1 cellular context compared by ENCODE assay signal in the genomic region with DNA sequence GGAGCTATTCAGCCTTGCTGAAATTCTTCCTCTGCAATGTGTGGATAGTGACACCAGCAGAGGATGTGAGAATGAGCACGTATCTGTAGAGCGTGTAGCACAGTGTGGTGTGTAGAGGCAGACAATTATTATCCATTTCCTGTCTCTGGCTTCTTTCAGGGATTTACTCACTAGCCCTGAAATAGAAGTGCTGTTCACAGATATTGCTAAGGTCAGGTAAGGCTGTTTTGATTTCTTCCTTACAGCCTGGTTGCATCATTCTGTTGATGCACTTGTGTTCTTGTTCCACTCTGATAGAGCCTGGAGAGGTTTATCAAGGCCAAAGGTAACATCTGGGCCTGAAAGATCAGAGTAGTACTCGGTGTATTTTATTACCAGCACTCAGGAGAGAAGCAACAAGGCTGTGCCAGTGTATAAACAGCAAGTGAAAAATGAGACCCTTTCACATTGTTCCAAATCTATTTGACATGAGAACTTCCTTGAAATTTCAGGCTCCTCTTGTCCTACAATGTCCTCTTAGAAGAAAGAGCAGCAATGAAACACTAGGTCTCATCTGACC.
TF ChIP-seq lines count a peak whose summit lies in the region.

No MANE protein-coding gene starts in this region.

TF ChIP-seq in K562, 482 proteins besides CTCF, POLR2A, EP300 and RAD21 (continued from another document and continues in another):
- TF ChIP-seq ZNF583 (CRISPR knock-in tag; IDR thresholded peaks at IDR 0.05) (peak; percentile 81; the same call in 1 of the 2 replicates), ZBTB17 (CRISPR knock-in tag; IDR thresholded peaks at IDR 0.05) (no peak), PTTG1 (tag; IDR thresholded peaks at IDR 0.05; ENCODE audit: low read depth) (no peak), TGIF2 (CRISPR knock-in tag; IDR thresholded peaks at IDR 0.05) (no peak), HIVEP1 (CRISPR knock-in tag; IDR thresholded peaks at IDR 0.05) (peak; percentile 78; the same call in 1 of the 2 replicates), ZNF444 (CRISPR knock-in tag; IDR thresholded peaks at IDR 0.05) (no peak; the same call in 1 of the 2 replicates), SMARCA4 (IDR thresholded peaks at IDR 0.05) (peak; percentile 95), ILK (tag; IDR thresholded peaks at IDR 0.05; ENCODE audit: borderline replicate concordance, low read depth) (no peak), SMC3 (conservative IDR thresholded peaks at IDR 0.05; ENCODE audit: insufficient read depth, low read depth, low read length) (no peak), NFIX (CRISPR knock-in tag; IDR thresholded peaks at IDR 0.05; ENCODE audit: low read depth) (no peak), HNRNPH1 (optimal IDR thresholded peaks at IDR 0.05; ENCODE audit: low read depth, low read length) (no peak), ZKSCAN3 (CRISPR knock-in tag; IDR thresholded peaks at IDR 0.05) (no peak), MEF2A (IDR thresholded peaks at IDR 0.05; ENCODE audit: control insufficient read depth, low read depth, low read length) (peak; percentile 91), COPS2 (conservative IDR thresholded peaks at IDR 0.05) (no peak), STAT5A (IDR thresholded peaks at IDR 0.05; ENCODE audit: borderline replicate concordance, low read length) (peak; percentile 95), ZNF24 (IDR thresholded peaks at IDR 0.05) (0 out of 2 replicates have a peak, but pooled peaks have one; percentile 7), ZKSCAN1 (IDR thresholded peaks at IDR 0.05; ENCODE audit: low read depth, low read length) (no peak), ZNF184 (CRISPR knock-in tag; IDR thresholded peaks at IDR 0.05) (no peak), ZC3H11A (IDR thresholded peaks at IDR 0.05; ENCODE audit: low read depth, low read length) (no peak), EGR1 (conservative IDR thresholded peaks at IDR 0.05) (no peak), ZFP36 (IDR thresholded peaks at IDR 0.05; ENCODE audit: low read depth, low read length, partially characterized antibody) (no peak), SNRNP70 (optimal IDR thresholded peaks at IDR 0.05; ENCODE audit: low read depth, low read length) (no peak), SNIP1 (IDR thresholded peaks at IDR 0.05; ENCODE audit: low read depth) (no peak), RCOR1 (IDR thresholded peaks at IDR 0.05; ENCODE audit: borderline replicate concordance in 1 of 2, low read depth in 2 of 2, low read length in 2 of 2) (peak; percentile 94 to 100), TCF7 (IDR thresholded peaks at IDR 0.05; ENCODE audit: borderline replicate concordance) (no peak), LEF1 (IDR thresholded peaks at IDR 0.05) (peak; percentile 90), ZNF589 (CRISPR knock-in tag; IDR thresholded peaks at IDR 0.05; ENCODE audit: low read depth) (peak; percentile 96), ZNF316 (IDR thresholded peaks at IDR 0.05) (no peak; the same call in 1 of the 2 replicates), NFRKB (IDR thresholded peaks at IDR 0.05; ENCODE audit: low read depth) (no peak), ZC3H8 (IDR thresholded peaks at IDR 0.05) (no peak), MEF2D (tag; conservative IDR thresholded peaks at IDR 0.05; ENCODE audit: low read depth) (peak; percentile 84; the same call in 1 of the 2 replicates), TSC22D4 (tag; IDR thresholded peaks at IDR 0.05) (no peak), MBD2 (IDR thresholded peaks at IDR 0.05; ENCODE audit: borderline replicate concordance, low read depth) (peak; percentile 51; the same call in 1 of the 2 replicates), RAD51 (IDR thresholded peaks at IDR 0.05; ENCODE audit: borderline replicate concordance, low read depth) (peak; percentile 31; the same call in 1 of the 2 replicates), NONO (IDR thresholded peaks at IDR 0.05; ENCODE audit: low read depth in 2 of 2, low read length in 1 of 2) (peak in 1 of 2 experiments; percentile 77; a peak in 1 of 4 replicates), HCFC1 (IDR thresholded peaks at IDR 0.05; ENCODE audit: low read depth, low read length) (peak; percentile 11; the same call in 1 of the 2 replicates), BRF1 (IDR thresholded peaks at IDR 0.05; ENCODE audit: borderline replicate concordance, extremely low read depth, insufficient read length) (no peak), POLR3G (IDR thresholded peaks at IDR 0.05; ENCODE audit: extremely low read depth, insufficient read length, insufficient replicate concordance) (no peak), ZBED1 (IDR thresholded peaks at IDR 0.05) (no peak), NBN (IDR thresholded peaks at IDR 0.05; ENCODE audit: low read depth) (peak; percentile 97), CHD1 (IDR thresholded peaks at IDR 0.05; ENCODE audit: low read length) (no peak), RBM22 (IDR thresholded peaks at IDR 0.05; ENCODE audit: low read depth, low read length, poor library complexity, severe bottlenecking) (no peak), FOXJ3 (CRISPR knock-in tag; IDR thresholded peaks at IDR 0.05) (no peak)
- TF ChIP-seq, protein P1, sequence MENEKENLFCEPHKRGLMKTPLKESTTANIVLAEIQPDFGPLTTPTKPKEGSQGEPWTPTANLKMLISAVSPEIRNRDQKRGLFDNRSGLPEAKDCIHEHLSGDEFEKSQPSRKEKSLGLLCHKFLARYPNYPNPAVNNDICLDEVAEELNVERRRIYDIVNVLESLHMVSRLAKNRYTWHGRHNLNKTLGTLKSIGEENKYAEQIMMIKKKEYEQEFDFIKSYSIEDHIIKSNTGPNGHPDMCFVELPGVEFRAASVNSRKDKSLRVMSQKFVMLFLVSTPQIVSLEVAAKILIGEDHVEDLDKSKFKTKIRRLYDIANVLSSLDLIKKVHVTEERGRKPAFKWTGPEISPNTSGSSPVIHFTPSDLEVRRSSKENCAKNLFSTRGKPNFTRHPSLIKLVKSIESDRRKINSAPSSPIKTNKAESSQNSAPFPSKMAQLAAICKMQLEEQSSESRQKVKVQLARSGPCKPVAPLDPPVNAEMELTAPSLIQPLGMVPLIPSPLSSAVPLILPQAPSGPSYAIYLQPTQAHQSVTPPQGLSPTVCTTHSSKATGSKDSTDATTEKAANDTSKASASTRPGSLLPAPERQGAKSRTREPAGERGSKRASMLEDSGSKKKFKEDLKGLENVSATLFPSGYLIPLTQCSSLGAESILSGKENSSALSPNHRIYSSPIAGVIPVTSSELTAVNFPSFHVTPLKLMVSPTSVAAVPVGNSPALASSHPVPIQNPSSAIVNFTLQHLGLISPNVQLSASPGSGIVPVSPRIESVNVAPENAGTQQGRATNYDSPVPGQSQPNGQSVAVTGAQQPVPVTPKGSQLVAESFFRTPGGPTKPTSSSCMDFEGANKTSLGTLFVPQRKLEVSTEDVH (IDR thresholded peaks at IDR 0.05; ENCODE audit: low read depth, partially characterized antibody): peak; percentile 64
- TF ChIP-seq, protein P2, sequence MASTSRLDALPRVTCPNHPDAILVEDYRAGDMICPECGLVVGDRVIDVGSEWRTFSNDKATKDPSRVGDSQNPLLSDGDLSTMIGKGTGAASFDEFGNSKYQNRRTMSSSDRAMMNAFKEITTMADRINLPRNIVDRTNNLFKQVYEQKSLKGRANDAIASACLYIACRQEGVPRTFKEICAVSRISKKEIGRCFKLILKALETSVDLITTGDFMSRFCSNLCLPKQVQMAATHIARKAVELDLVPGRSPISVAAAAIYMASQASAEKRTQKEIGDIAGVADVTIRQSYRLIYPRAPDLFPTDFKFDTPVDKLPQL (IDR thresholded peaks at IDR 0.05; ENCODE audit: extremely low read depth, insufficient read length): no peak
- TF ChIP-seq, protein P3, sequence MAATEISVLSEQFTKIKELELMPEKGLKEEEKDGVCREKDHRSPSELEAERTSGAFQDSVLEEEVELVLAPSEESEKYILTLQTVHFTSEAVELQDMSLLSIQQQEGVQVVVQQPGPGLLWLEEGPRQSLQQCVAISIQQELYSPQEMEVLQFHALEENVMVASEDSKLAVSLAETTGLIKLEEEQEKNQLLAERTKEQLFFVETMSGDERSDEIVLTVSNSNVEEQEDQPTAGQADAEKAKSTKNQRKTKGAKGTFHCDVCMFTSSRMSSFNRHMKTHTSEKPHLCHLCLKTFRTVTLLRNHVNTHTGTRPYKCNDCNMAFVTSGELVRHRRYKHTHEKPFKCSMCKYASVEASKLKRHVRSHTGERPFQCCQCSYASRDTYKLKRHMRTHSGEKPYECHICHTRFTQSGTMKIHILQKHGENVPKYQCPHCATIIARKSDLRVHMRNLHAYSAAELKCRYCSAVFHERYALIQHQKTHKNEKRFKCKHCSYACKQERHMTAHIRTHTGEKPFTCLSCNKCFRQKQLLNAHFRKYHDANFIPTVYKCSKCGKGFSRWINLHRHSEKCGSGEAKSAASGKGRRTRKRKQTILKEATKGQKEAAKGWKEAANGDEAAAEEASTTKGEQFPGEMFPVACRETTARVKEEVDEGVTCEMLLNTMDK (IDR thresholded peaks at IDR 0.05; ENCODE audit: borderline replicate concordance, insufficient read depth, low read depth, low read length, poor library complexity, severe bottlenecking): no peak
- TF ChIP-seq, protein P4, sequence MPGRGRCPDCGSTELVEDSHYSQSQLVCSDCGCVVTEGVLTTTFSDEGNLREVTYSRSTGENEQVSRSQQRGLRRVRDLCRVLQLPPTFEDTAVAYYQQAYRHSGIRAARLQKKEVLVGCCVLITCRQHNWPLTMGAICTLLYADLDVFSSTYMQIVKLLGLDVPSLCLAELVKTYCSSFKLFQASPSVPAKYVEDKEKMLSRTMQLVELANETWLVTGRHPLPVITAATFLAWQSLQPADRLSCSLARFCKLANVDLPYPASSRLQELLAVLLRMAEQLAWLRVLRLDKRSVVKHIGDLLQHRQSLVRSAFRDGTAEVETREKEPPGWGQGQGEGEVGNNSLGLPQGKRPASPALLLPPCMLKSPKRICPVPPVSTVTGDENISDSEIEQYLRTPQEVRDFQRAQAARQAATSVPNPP (IDR thresholded peaks at IDR 0.05; ENCODE audit: borderline replicate concordance, insufficient read depth, insufficient read length): no peak
- TF ChIP-seq, protein P5, sequence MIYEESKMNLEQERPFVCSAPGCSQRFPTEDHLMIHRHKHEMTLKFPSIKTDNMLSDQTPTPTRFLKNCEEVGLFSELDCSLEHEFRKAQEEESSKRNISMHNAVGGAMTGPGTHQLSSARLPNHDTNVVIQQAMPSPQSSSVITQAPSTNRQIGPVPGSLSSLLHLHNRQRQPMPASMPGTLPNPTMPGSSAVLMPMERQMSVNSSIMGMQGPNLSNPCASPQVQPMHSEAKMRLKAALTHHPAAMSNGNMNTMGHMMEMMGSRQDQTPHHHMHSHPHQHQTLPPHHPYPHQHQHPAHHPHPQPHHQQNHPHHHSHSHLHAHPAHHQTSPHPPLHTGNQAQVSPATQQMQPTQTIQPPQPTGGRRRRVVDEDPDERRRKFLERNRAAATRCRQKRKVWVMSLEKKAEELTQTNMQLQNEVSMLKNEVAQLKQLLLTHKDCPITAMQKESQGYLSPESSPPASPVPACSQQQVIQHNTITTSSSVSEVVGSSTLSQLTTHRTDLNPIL (CRISPR knock-in tag; IDR thresholded peaks at IDR 0.05): no peak
- TF ChIP-seq, protein P6, sequence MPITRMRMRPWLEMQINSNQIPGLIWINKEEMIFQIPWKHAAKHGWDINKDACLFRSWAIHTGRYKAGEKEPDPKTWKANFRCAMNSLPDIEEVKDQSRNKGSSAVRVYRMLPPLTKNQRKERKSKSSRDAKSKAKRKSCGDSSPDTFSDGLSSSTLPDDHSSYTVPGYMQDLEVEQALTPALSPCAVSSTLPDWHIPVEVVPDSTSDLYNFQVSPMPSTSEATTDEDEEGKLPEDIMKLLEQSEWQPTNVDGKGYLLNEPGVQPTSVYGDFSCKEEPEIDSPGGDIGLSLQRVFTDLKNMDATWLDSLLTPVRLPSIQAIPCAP (CRISPR knock-in tag; IDR thresholded peaks at IDR 0.05; ENCODE audit: borderline replicate concordance): no peak
- TF ChIP-seq, protein P7, sequence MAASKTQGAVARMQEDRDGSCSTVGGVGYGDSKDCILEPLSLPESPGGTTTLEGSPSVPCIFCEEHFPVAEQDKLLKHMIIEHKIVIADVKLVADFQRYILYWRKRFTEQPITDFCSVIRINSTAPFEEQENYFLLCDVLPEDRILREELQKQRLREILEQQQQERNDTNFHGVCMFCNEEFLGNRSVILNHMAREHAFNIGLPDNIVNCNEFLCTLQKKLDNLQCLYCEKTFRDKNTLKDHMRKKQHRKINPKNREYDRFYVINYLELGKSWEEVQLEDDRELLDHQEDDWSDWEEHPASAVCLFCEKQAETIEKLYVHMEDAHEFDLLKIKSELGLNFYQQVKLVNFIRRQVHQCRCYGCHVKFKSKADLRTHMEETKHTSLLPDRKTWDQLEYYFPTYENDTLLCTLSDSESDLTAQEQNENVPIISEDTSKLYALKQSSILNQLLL (CRISPR knock-in tag; IDR thresholded peaks at IDR 0.05; ENCODE audit: borderline replicate concordance): no peak
- TF ChIP-seq, protein P8, sequence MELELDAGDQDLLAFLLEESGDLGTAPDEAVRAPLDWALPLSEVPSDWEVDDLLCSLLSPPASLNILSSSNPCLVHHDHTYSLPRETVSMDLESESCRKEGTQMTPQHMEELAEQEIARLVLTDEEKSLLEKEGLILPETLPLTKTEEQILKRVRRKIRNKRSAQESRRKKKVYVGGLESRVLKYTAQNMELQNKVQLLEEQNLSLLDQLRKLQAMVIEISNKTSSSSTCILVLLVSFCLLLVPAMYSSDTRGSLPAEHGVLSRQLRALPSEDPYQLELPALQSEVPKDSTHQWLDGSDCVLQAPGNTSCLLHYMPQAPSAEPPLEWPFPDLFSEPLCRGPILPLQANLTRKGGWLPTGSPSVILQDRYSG (tag; conservative IDR thresholded peaks at IDR 0.05; ENCODE audit: low read depth): 0 out of 2 replicates have a peak, but pooled peaks have one; percentile 54
- TF ChIP-seq, protein P9, sequence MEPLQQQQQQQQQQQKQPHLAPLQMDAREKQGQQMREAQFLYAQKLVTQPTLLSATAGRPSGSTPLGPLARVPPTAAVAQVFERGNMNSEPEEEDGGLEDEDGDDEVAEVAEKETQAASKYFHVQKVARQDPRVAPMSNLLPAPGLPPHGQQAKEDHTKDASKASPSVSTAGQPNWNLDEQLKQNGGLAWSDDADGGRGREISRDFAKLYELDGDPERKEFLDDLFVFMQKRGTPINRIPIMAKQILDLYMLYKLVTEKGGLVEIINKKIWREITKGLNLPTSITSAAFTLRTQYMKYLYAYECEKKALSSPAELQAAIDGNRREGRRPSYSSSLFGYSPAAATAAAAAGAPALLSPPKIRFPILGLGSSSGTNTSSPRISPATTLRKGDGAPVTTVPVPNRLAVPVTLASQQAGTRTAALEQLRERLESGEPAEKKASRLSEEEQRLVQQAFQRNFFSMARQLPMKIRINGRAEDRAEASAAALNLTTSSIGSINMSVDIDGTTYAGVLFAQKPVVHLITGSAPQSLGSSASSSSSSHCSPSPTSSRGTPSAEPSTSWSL (CRISPR knock-in tag; IDR thresholded peaks at IDR 0.05; ENCODE audit: borderline replicate concordance): no peak
- TF ChIP-seq, protein P10, sequence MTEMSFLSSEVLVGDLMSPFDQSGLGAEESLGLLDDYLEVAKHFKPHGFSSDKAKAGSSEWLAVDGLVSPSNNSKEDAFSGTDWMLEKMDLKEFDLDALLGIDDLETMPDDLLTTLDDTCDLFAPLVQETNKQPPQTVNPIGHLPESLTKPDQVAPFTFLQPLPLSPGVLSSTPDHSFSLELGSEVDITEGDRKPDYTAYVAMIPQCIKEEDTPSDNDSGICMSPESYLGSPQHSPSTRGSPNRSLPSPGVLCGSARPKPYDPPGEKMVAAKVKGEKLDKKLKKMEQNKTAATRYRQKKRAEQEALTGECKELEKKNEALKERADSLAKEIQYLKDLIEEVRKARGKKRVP (CRISPR knock-in tag; IDR thresholded peaks at IDR 0.05): peak; percentile 99
